In genomic region chr4:6343950-6344408, GRCh38 we compare ENCODE assay signal across 10 cellular contexts.
DNase-seq lines count a peak whose midpoint lies in the region; ATAC-seq and TF ChIP-seq lines count a peak whose summit lies in the region.
"Had no signal": no experiment of that assay in that cellular context is flagged by ENCODE, and none has a peak within 500 bp of the region (broad histone marks: within the 10 kb centered on the region; RNA-seq: fewer than 3 reads in every experiment).

No MANE protein-coding gene starts in this region.

- no peak overlapping the region for H2AK5ac ChIP-seq in trophoblast cell (ENCODE audit: low read length)

- H3K18ac ChIP-seq in trophoblast cell (ENCODE audit: low read length): no peak overlapping the region

- H3K9ac ChIP-seq in trophoblast cell (ENCODE audit: low read length) (no peak overlapping the region), colonic mucosa (ENCODE audit: low read depth in 2 of 2, low read length in 2 of 2) (no peak overlapping the region)

- no peak overlapping the region for H4K8ac ChIP-seq in trophoblast cell (ENCODE audit: low read depth, low read length)

- H3K27me3 ChIP-seq in MG63 (no peaks in the 10 kb centered on the region), trophoblast cell (ENCODE audit: insufficient read depth, low read length) (no peaks in the 10 kb centered on the region), colonic mucosa (no peaks in the 10 kb centered on the region)

- no peaks in the 10 kb centered on the region for H3K4me1 ChIP-seq in trophoblast cell (ENCODE audit: control insufficient read depth in 1 of 2, insufficient read depth in 2 of 2, low read length in 2 of 2)
- H3K4me1 ChIP-seq in colonic mucosa: no peaks in the 10 kb centered on the region

- no peak for TF ChIP-seq CTCF in colonic mucosa (IDR thresholded peaks at IDR 0.05)

- DNase-seq in GM04504 (ENCODE audit: low read depth) (peak; percentile 34), MG63 (peak; percentile 73), trophoblast cell (peak; percentile 51 to 56), colonic mucosa (no peak)
- DNase-seq in NK-92 treated with Interleukin-12 subunit alpha and Interleukin-12 subunit beta, amount 100 ng/mL, for 24 hours (lab: John Stamatoyannopoulos, UW): no peak
- DNase-seq: central memory CD4-positive, alpha-beta T cell had no signal

- H3K27ac ChIP-seq in cingulate gyrus (ENCODE audit: low read depth, low read length) (peak overlapping the region; percentile 41), trophoblast cell (ENCODE audit: low read depth, low read length) (no peak overlapping the region), colonic mucosa (no peak overlapping the region)
- H3K27ac ChIP-seq: HL-60 had no signal

- no peak overlapping the region for H2BK12ac ChIP-seq in trophoblast cell (ENCODE audit: low read length)

- H3K9me3 ChIP-seq in MG63 (no peaks in the 10 kb centered on the region), trophoblast cell (ENCODE audit: insufficient read depth, low read depth, low read length) (peaks cover 6% of the 10 kb centered on the region), colonic mucosa (no peaks in the 10 kb centered on the region)

- H3K4me2 ChIP-seq in trophoblast cell (ENCODE audit: low read length): no peak overlapping the region

- ATAC-seq in HG03571 (IDR thresholded peaks at IDR 0.05; ENCODE audit: unreplicated experiment) (no peak), HG03469 (IDR thresholded peaks at IDR 0.05; ENCODE audit: unreplicated experiment) (no peak)

- H3K23ac ChIP-seq in trophoblast cell (ENCODE audit: low read length): no peak overlapping the region

- no peak overlapping the region for H2AFZ ChIP-seq in trophoblast cell (ENCODE audit: insufficient read depth, low read length, poor library complexity)

- no peaks in the 10 kb centered on the region for H3K79me2 ChIP-seq in trophoblast cell (ENCODE audit: control insufficient read depth, insufficient read depth, low read length, poor library complexity)

- no peaks in the 10 kb centered on the region for H3K79me1 ChIP-seq in trophoblast cell (ENCODE audit: low read length)

- no peak overlapping the region for H2BK120ac ChIP-seq in trophoblast cell (ENCODE audit: insufficient read depth, low read length, poor library complexity)

- intact Hi-C loops in colonic mucosa (cut with DNase I): no loop called here

- H3K4ac ChIP-seq in trophoblast cell (ENCODE audit: low read depth, low read length): no peak overlapping the region

- H3K14ac ChIP-seq in trophoblast cell (ENCODE audit: low read length): no peak overlapping the region

- H2BK5ac ChIP-seq in trophoblast cell (ENCODE audit: low read depth, low read length, poor library complexity): no peak overlapping the region

- H3K4me3 ChIP-seq in MG63: no peak overlapping the region
- no peak overlapping the region for H3K4me3 ChIP-seq in trophoblast cell (ENCODE audit: low read depth, low read length)
- H3K4me3 ChIP-seq in colonic mucosa: no peak overlapping the region

- H4K12ac ChIP-seq in trophoblast cell (ENCODE audit: low read depth, low read length): no peak overlapping the region

- H4K91ac ChIP-seq in trophoblast cell (ENCODE audit: low read depth, low read length): no peak overlapping the region

- no CpG with 5 or more reads among the region's 11 CpGs for WGBS in trophoblast cell (ENCODE audit: extremely low coverage, insufficient coverage, insufficient read length)

- H3K36me3 ChIP-seq in MG63: no peaks in the 10 kb centered on the region
- no peaks in the 10 kb centered on the region for H3K36me3 ChIP-seq in trophoblast cell (ENCODE audit: control insufficient read depth in 1 of 2, insufficient read depth in 2 of 2, low read length in 2 of 2)
- H3K36me3 ChIP-seq in colonic mucosa: no peaks in the 10 kb centered on the region

Comparison
In these comparisons a context has a peak if more than half of its experiments do, and no peak if none do; other contexts are left out.
1. DNase-seq: peak in GM04504 (single experiment), MG63 (single experiment) and trophoblast cell (2 of 2); none in colonic mucosa (single experiment) and NK-92 treated with Interleukin-12 subunit alpha and Interleukin-12 subunit beta, amount 100 ng/mL, for 24 hours (single experiment).